In genomic region chr15:39782441-39783138, GRCh38 we compare ENCODE assay signal across 8 cellular contexts. TPM values are rescaled to one million over a fixed set of nuclear protein-coding genes. Genes with fewer than 3 reads are reported as not detected.
DNase-seq lines count a peak whose midpoint lies in the region; ATAC-seq and TF ChIP-seq lines count a peak whose summit lies in the region.

TSS of gene FSIP1 (minus strand) at chr15:39782841. CDS start at chr15:39776524, 6,317 bp downstream.

- peak; percentile 98 for DNase-seq in Ammon's horn (ENCODE audit: low spot score)
- DNase-seq in NCI-H460 (ENCODE audit: extremely low read depth, low read depth), result peak; percentile 94
- DNase-seq in activated CD4-positive, alpha-beta T cell treated with anti-CD3 and anti-CD28 coated beads for 24 hours (ENCODE audit: low read depth in 2 of 2), result peak; percentile 89 to 94
- DNase-seq in choroid plexus epithelial cell (ENCODE audit: low read depth), result peak; percentile 98
- DNase-seq in kidney tubule cell (ENCODE audit: low spot score), result peak; percentile 97
- peak; percentile 89 to 91 for DNase-seq in stimulated activated CD4-positive, alpha-beta T cell treated with anti-CD3 and anti-CD28 coated beads, Interleukin-1b, Interleukin-23, amount 100 ng/mL, for 1 hour (ENCODE audit: low read depth in 2 of 2)

- peak; percentile 99 for ATAC-seq in HG03432 (IDR thresholded peaks at IDR 0.05; ENCODE audit: unreplicated experiment)

- TF ChIP-seq CTCF in choroid plexus epithelial cell (conservative IDR thresholded peaks at IDR 0.05; ENCODE audit: low read depth, low read length), result no peak

- peak; percentile 93 for TF ChIP-seq POLR2A in GM19193 (IDR thresholded peaks at IDR 0.05; ENCODE audit: extremely low read depth, insufficient read depth, insufficient read length)

- H3K4me3 ChIP-seq in choroid plexus epithelial cell (ENCODE audit: low read depth, low read length), result peak within 1 kb of the TSS; percentile 84

RNA-seq across cellular contexts. Expression of gene FSIP1, which starts in this region (rescaled TPM):
- 0.40 and 0.52 TPM in 2 replicates for total RNA-seq in NCI-H460 (2014; rRNA removed; shearing (Covaris generic))
- 0.12 and 0.38 TPM in 2 replicates for polyA plus RNA-seq in NCI-H460 (2014; cell fraction: nucleus; rRNA removed)

Comparison
In these comparisons a context has a peak if more than half of its experiments do, and no peak if none do; other contexts are left out.
1. Peak in every context shown above with its lines: DNase-seq, ATAC-seq and H3K4me3 ChIP-seq.
2. Peak in DNase-seq in NCI-H460; RNA of the gene not detected or under 1 TPM.